ENCODE assay signal across 1 cellular context in genomic region chr2:134457765-134458202, GRCh38.
A peak's percentile ranks its signal among the peaks of the same experiment; 100 is the strongest.
TF ChIP-seq lines count a peak whose summit lies in the region.

No MANE protein-coding gene starts in this region.

TF ChIP-seq in HepG2, 621 proteins besides CTCF, POLR2A, EP300 and RAD21 (continued from another document and continues in another):
- TF ChIP-seq ATF5 (CRISPR knock-in tag; IDR thresholded peaks at IDR 0.05; ENCODE audit: low read depth) (0 out of 2 replicates have a peak, but pooled peaks have one; percentile 34), ZBTB7B (CRISPR knock-in tag; IDR thresholded peaks at IDR 0.05) (peak; percentile 56), ZGPAT (CRISPR knock-in tag; IDR thresholded peaks at IDR 0.05) (peak; percentile 60; the same call in 1 of the 2 replicates), ZNF12 (CRISPR knock-in tag; IDR thresholded peaks at IDR 0.05) (no peak; the same call in 1 of the 2 replicates), LCORL (IDR thresholded peaks at IDR 0.05) (no peak), LCORL (CRISPR knock-in tag; IDR thresholded peaks at IDR 0.05) (no peak; the same call in 1 of the 2 replicates), ZNF605 (CRISPR knock-in tag; IDR thresholded peaks at IDR 0.05) (peak; percentile 94), ZNF615 (CRISPR knock-in tag; IDR thresholded peaks at IDR 0.05; ENCODE audit: borderline replicate concordance) (peak; percentile 40; the same call in 1 of the 2 replicates), PATZ1 (CRISPR knock-in tag; IDR thresholded peaks at IDR 0.05) (peak; percentile 64), NFKBIZ (CRISPR knock-in tag; IDR thresholded peaks at IDR 0.05) (no peak; the same call in 1 of the 2 replicates), ETV6 (CRISPR knock-in tag; conservative IDR thresholded peaks at IDR 0.05) (0 out of 2 replicates have a peak, but pooled peaks have one; percentile 45), ZEB1 (IDR thresholded peaks at IDR 0.05; ENCODE audit: insufficient replicate concordance, low read depth) (peak; percentile 83), REPIN1 (CRISPR knock-in tag; IDR thresholded peaks at IDR 0.05; ENCODE audit: borderline replicate concordance, low read depth) (0 out of 2 replicates have a peak, but pooled peaks have one; percentile 20), JUNB (CRISPR knock-in tag; IDR thresholded peaks at IDR 0.05; ENCODE audit: borderline replicate concordance) (no peak), NR2F1 (CRISPR knock-in tag; IDR thresholded peaks at IDR 0.05) (peak in 1 of 2 experiments; percentile 29; a peak in 1 of 4 replicates), ZNF614 (CRISPR knock-in tag; IDR thresholded peaks at IDR 0.05; ENCODE audit: borderline replicate concordance) (peak; percentile 84; the same call in 1 of the 2 replicates), TAF1 (CRISPR knock-in tag; IDR thresholded peaks at IDR 0.05) (peak; percentile 12; the same call in 1 of the 2 replicates), IRF9 (CRISPR knock-in tag; IDR thresholded peaks at IDR 0.05; ENCODE audit: borderline replicate concordance) (peak; percentile 13; the same call in 1 of the 2 replicates), POGK (CRISPR knock-in tag; conservative IDR thresholded peaks at IDR 0.05) (peak; percentile 68; the same call in 1 of the 2 replicates), TBX2 (CRISPR knock-in tag; IDR thresholded peaks at IDR 0.05; ENCODE audit: borderline replicate concordance) (peak; percentile 73; the same call in 1 of the 2 replicates), SMYD3 (CRISPR knock-in tag; IDR thresholded peaks at IDR 0.05) (0 out of 2 replicates have a peak, but pooled peaks have one; percentile 46), SALL2 (CRISPR knock-in tag; IDR thresholded peaks at IDR 0.05) (no peak), HNRNPL (IDR thresholded peaks at IDR 0.05; ENCODE audit: low read depth, low read length) (0 out of 2 replicates have a peak, but pooled peaks have one; percentile 57), MIXL1 (CRISPR knock-in tag; IDR thresholded peaks at IDR 0.05) (peak; percentile 65; the same call in 1 of the 2 replicates), ZNF430 (CRISPR knock-in tag; IDR thresholded peaks at IDR 0.05) (peak; percentile 75; the same call in 1 of the 2 replicates), ZFP1 (CRISPR knock-in tag; IDR thresholded peaks at IDR 0.05) (0 out of 2 replicates have a peak, but pooled peaks have one; percentile 70), ATF6 (CRISPR knock-in tag; conservative IDR thresholded peaks at IDR 0.05) (no peak), ZBTB4 (CRISPR knock-in tag; IDR thresholded peaks at IDR 0.05; ENCODE audit: borderline replicate concordance) (peak; percentile 82; the same call in 1 of the 2 replicates), DMTF1 (CRISPR knock-in tag; IDR thresholded peaks at IDR 0.05) (no peak), ZNF670 (CRISPR knock-in tag; IDR thresholded peaks at IDR 0.05; ENCODE audit: borderline replicate concordance) (0 out of 2 replicates have a peak, but pooled peaks have one; percentile 47), MAFG (CRISPR knock-in tag; IDR thresholded peaks at IDR 0.05) (0 out of 2 replicates have a peak, but pooled peaks have one; percentile 60), MAX (IDR thresholded peaks at IDR 0.05) (peak; percentile 44), ZNF350 (CRISPR knock-in tag; IDR thresholded peaks at IDR 0.05; ENCODE audit: borderline replicate concordance, low read depth) (peak; percentile 67), ZKSCAN8 (CRISPR knock-in tag; IDR thresholded peaks at IDR 0.05; ENCODE audit: borderline replicate concordance) (0 out of 2 replicates have a peak, but pooled peaks have one; percentile 45), ZBTB38 (CRISPR knock-in tag; IDR thresholded peaks at IDR 0.05) (peak; percentile 99), ZNF879 (CRISPR knock-in tag; IDR thresholded peaks at IDR 0.05) (no peak), NCOA2 (CRISPR knock-in tag; IDR thresholded peaks at IDR 0.05) (peak; percentile 83), PHB2 (IDR thresholded peaks at IDR 0.05; ENCODE audit: partially characterized antibody) (no peak), USF2 (IDR thresholded peaks at IDR 0.05; ENCODE audit: low read depth, low read length) (no peak), USF2 (CRISPR knock-in tag; IDR thresholded peaks at IDR 0.05; ENCODE audit: borderline replicate concordance) (peak; percentile 48; the same call in 1 of the 2 replicates), ZSCAN5A (CRISPR knock-in tag; IDR thresholded peaks at IDR 0.05; ENCODE audit: borderline replicate concordance) (peak; percentile 65; the same call in 1 of the 2 replicates)
